Comparison of ENCODE assay signal across 16 cellular contexts in genomic region chr10:1745794-1746456, GRCh38. TPM values are rescaled to one million over a fixed set of nuclear protein-coding genes. Genes with fewer than 3 reads are reported as not detected.
DNase-seq lines count a peak whose midpoint lies in the region; ATAC-seq and TF ChIP-seq lines count a peak whose summit lies in the region.
"Had no signal": no experiment of that assay in that cellular context is flagged by ENCODE, and none has a peak within 500 bp of the region (broad histone marks: within the 10 kb centered on the region; RNA-seq: fewer than 3 reads in every experiment).

No MANE protein-coding gene starts in this region.

- no peak for TF ChIP-seq POLR2A in uterus (IDR thresholded peaks at IDR 0.05)

- no peak overlapping the region for H3K27ac ChIP-seq in neural progenitor cell
- no peak overlapping the region for H3K27ac ChIP-seq in upper lobe of right lung
- H3K27ac ChIP-seq in uterus: no peak overlapping the region
- H3K27ac ChIP-seq: 22Rv1 had no signal

- H3K27me3 ChIP-seq in neural progenitor cell (peaks cover 6% of the 10 kb centered on the region), upper lobe of right lung (no peaks in the 10 kb centered on the region), uterus (no peaks in the 10 kb centered on the region)

- H3K36me3 Mint-ChIP-seq in neural progenitor cell: no peaks in the 10 kb centered on the region
- H3K36me3 Mint-ChIP-seq: CD14-positive monocyte; CD8-positive, alpha-beta T cell had no signal

- H3K4me1 Mint-ChIP-seq in neural progenitor cell: peaks cover 3% of the 10 kb centered on the region
- H3K4me1 Mint-ChIP-seq: CD14-positive monocyte, GM23338 had no signal

- ATAC-seq in SK-N-SH treated with all-trans-retinoic acid at 6 μM for 48 hours (peak; percentile 57; the same call in 1 of the 3 replicates), upper lobe of right lung (peak; percentile 26)
- ATAC-seq: CD8-positive, alpha-beta T cell; GM23338 had no signal

- no peaks in the 10 kb centered on the region for H4K20me1 ChIP-seq in neural progenitor cell (ENCODE audit: low read depth)

- H3K36me3 ChIP-seq in neural progenitor cell: no peaks in the 10 kb centered on the region
- no peaks in the 10 kb centered on the region for H3K36me3 ChIP-seq in upper lobe of right lung
- no peaks in the 10 kb centered on the region for H3K36me3 ChIP-seq in uterus

- no peaks in the 10 kb centered on the region for H3K27me3 Mint-ChIP-seq in neural progenitor cell (ENCODE audit: insufficient read depth, low read depth)

- no peaks in the 10 kb centered on the region for H3K79me2 ChIP-seq in neural progenitor cell (ENCODE audit: low read depth)

- H3K9me3 ChIP-seq in neural progenitor cell (ENCODE audit: low read depth): peaks cover 3% of the 10 kb centered on the region
- H3K9me3 ChIP-seq in upper lobe of right lung: peaks cover 6% of the 10 kb centered on the region
- no peaks in the 10 kb centered on the region for H3K9me3 ChIP-seq in uterus

- no peaks in the 10 kb centered on the region for H3F3A ChIP-seq in neural progenitor cell (ENCODE audit: low read depth)

- H3K4me1 ChIP-seq in neural progenitor cell: no peaks in the 10 kb centered on the region
- no peaks in the 10 kb centered on the region for H3K4me1 ChIP-seq in upper lobe of right lung
- H3K4me1 ChIP-seq in uterus: no peaks in the 10 kb centered on the region

- H3K4me2 ChIP-seq in neural progenitor cell: no peak overlapping the region
- H3K4me2 ChIP-seq: GM23338 had no signal

- no peak overlapping the region for H3K4me3 ChIP-seq in neural progenitor cell
- H3K4me3 ChIP-seq in upper lobe of right lung: no peak overlapping the region
- H3K4me3 ChIP-seq in uterus: no peak overlapping the region
- H3K4me3 ChIP-seq: GM23338 had no signal

- no peak overlapping the region for H3K9ac ChIP-seq in neural progenitor cell

- H3K27ac Mint-ChIP-seq in neural progenitor cell: peak overlapping the region; percentile 94
- H3K27ac Mint-ChIP-seq: CD14-positive monocyte; CD8-positive, alpha-beta T cell; GM23338 had no signal

- peaks cover 14% of the 10 kb centered on the region for H3K9me3 Mint-ChIP-seq in neural progenitor cell

- H2AFZ ChIP-seq in neural progenitor cell (replicated peaks): no peak overlapping the region
- H2AFZ ChIP-seq: GM23338 had no signal

- peak; percentile 21 for DNase-seq in NCI-H748 (lab: John Stamatoyannopoulos, UW; ENCODE audit: unreplicated experiment)
- no peak for DNase-seq in NCI-H748 treated with DMSO at 0.1 percent for 48 hours (lab: John Stamatoyannopoulos, UW)
- DNase-seq in neural progenitor cell (ENCODE audit: low spot score): no peak
- no peak for DNase-seq in upper lobe of right lung
- DNase-seq in midbrain (lab: John Stamatoyannopoulos, UW): no peak
- no peak for DNase-seq in uterus
- DNase-seq in middle frontal gyrus (ENCODE audit: extremely low spot score, low spot score): no peak
- DNase-seq: CD8-positive, alpha-beta T cell; COR-L47; DND-41; GDM1 had no signal

- H3K4me3 Mint-ChIP-seq in neural progenitor cell: peak overlapping the region; percentile 50
- H3K4me3 Mint-ChIP-seq: CD14-positive monocyte; CD8-positive, alpha-beta T cell; GM23338 had no signal

- TF ChIP-seq CTCF in neural progenitor cell (IDR thresholded peaks at IDR 0.05) (no peak), upper lobe of right lung (IDR thresholded peaks at IDR 0.05) (no peak), uterus (IDR thresholded peaks at IDR 0.05) (no peak)

- intact Hi-C loops in upper lobe of right lung (cut with DNase I): no loop called here
- intact Hi-C loops in uterus (cut with DNase I; ENCODE audit: low total_unique reads): no loop called here

TF ChIP-seq in SK-N-SH treated with all-trans-retinoic acid at 6 μM for 48 hours, 23 proteins besides CTCF, POLR2A, EP300 and RAD21:
- TF ChIP-seq TOX (CRISPR knock-in tag; IDR thresholded peaks at IDR 0.05; ENCODE audit: borderline replicate concordance): no peak
- peak; percentile 62; the same call in 1 of the 2 replicates for TF ChIP-seq TCF4 (CRISPR knock-in tag; IDR thresholded peaks at IDR 0.05; ENCODE audit: borderline replicate concordance)

RNA-seq across cellular contexts. Expression of gene ADARB2, which starts 8.6 kb away (rescaled TPM):
- total RNA-seq in neural progenitor cell (ENCODE audit: low replicate concordance) (0.99 TPM in 1 of 2 replicates, not detected in the other), upper lobe of right lung (1.2 TPM), uterus (1 to 10 TPM in 2 of 4 donors, under 1 TPM in 1, not detected in 1; 0.76 to 2.6 (median 2.0) TPM)
- total RNA-seq: A673 had no signal
